Comparison of ENCODE assay signal across 22 cellular contexts in the genomic region with DNA sequence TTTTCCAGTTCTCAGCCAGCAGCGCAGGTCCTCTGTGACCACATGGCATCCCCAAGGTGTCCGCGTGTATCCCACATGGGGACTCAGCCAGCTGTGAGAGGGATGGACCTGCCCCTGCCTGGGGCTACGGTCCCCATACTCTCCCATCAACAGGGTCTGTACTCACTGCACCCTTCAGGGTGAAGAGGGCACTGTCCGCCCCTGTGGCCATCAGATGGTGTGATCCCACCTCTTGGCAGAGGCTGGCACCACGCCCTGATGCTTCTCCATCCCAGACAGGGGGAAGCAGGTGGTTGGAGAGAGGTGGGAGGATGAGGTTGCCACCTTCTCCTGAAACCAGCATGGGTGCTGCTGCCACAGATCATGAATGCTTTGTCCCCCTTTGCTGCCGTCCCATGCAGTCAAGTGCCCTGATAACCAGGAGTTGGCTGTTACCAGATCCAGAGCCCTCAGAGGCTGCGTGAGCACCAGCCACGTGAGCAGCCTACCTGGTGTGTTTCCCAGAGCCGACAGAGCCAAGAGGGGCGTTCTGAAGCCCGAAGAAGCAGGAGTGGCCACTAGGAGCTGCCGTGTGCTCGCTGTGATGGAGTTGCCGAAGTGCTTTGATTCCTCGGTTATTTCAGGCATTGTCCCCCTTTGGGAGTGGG.
A peak's percentile ranks its signal among the peaks of the same experiment; 100 is the strongest.
DNase-seq lines count a peak whose midpoint lies in the region; ATAC-seq and TF ChIP-seq lines count a peak whose summit lies in the region.
"Had no signal": no experiment of that assay in that cellular context is flagged by ENCODE, and none has a peak within 500 bp of the region (broad histone marks: within the 10 kb centered on the region; RNA-seq: fewer than 3 reads in every experiment).

No MANE protein-coding gene starts in this region.

- ATAC-seq in DND-41 (ENCODE audit: insufficient read depth, low read depth) = no peak
- no peak for ATAC-seq in HG03196 (IDR thresholded peaks at IDR 0.05; ENCODE audit: unreplicated experiment)
- ATAC-seq in GM18861 (IDR thresholded peaks at IDR 0.05; ENCODE audit: unreplicated experiment) = no peak
- no peak for ATAC-seq in natural killer cell
- no peak for ATAC-seq in HG03442 (IDR thresholded peaks at IDR 0.05; ENCODE audit: unreplicated experiment)
- ATAC-seq: T-helper 17 cell had no signal

- intact Hi-C loops in natural killer cell (cut with micrococcal nuclease) = no loop called here

- H3K4me3 ChIP-seq in DND-41 (ENCODE audit: low read depth in 1 of 2, low read length in 2 of 2) = no peak overlapping the region
- H3K4me3 ChIP-seq in MM.1S (ENCODE audit: low read length) = no peak overlapping the region
- H3K4me3 ChIP-seq in fibroblast of villous mesenchyme (ENCODE audit: low read depth, low read length) = no peak overlapping the region
- H3K4me3 ChIP-seq in neural progenitor cell = no peak overlapping the region
- H3K4me3 ChIP-seq: esophagus squamous epithelium, lung, smooth muscle cell, suprapubic skin had no signal

- no peak overlapping the region for H3K4me3 Mint-ChIP-seq in neural progenitor cell
- H3K4me3 Mint-ChIP-seq in natural killer cell = no peak overlapping the region
- H3K4me3 Mint-ChIP-seq: central memory CD8-positive, alpha-beta T cell; immature natural killer cell; T-helper 17 cell had no signal

- H3K9me2 ChIP-seq in MM.1S (replicated peaks; ENCODE audit: insufficient read depth, low read length) = no peaks in the 10 kb centered on the region

- H3K27ac Mint-ChIP-seq in neural progenitor cell (peak overlapping the region; percentile 50), natural killer cell (no peak overlapping the region)
- H3K27ac Mint-ChIP-seq: immature natural killer cell, T-helper 17 cell had no signal

- H4K20me1 ChIP-seq in DND-41 (ENCODE audit: insufficient read depth, low read length) (peaks cover 21% of the 10 kb centered on the region), MM.1S (ENCODE audit: insufficient read depth, low read length) (no peaks in the 10 kb centered on the region), neural progenitor cell (ENCODE audit: low read depth) (no peaks in the 10 kb centered on the region)

- H3K36me3 ChIP-seq in DND-41 (ENCODE audit: insufficient read depth, low read length) = no peaks in the 10 kb centered on the region
- no peaks in the 10 kb centered on the region for H3K36me3 ChIP-seq in MM.1S (replicated peaks; ENCODE audit: insufficient read depth, low read length)
- H3K36me3 ChIP-seq in neural progenitor cell = no peaks in the 10 kb centered on the region
- H3K36me3 ChIP-seq: esophagus squamous epithelium, suprapubic skin had no signal

- H3K27ac ChIP-seq in DND-41 (ENCODE audit: low read length) (no peak overlapping the region), MM.1S (ENCODE audit: low read length) (peak overlapping the region; percentile 57; the same call in 1 of the 2 replicates), neural progenitor cell (no peak overlapping the region)
- H3K27ac ChIP-seq: esophagus squamous epithelium, parathyroid adenoma, suprapubic skin had no signal

- H3K9me3 Mint-ChIP-seq in neural progenitor cell (no peaks in the 10 kb centered on the region), natural killer cell (no peaks in the 10 kb centered on the region)
- H3K9me3 Mint-ChIP-seq: central memory CD8-positive, alpha-beta T cell; immature natural killer cell had no signal

- H3K4me1 ChIP-seq in DND-41 (ENCODE audit: insufficient read depth, low read length) = peaks cover 6% of the 10 kb centered on the region
- peaks cover 88% of the 10 kb centered on the region for H3K4me1 ChIP-seq in MM.1S (ENCODE audit: low read length)
- H3K4me1 ChIP-seq in neural progenitor cell = no peaks in the 10 kb centered on the region
- H3K4me1 ChIP-seq: parathyroid adenoma had no signal

- no peak overlapping the region for H2AFZ ChIP-seq in DND-41 (ENCODE audit: low read depth, low read length)
- H2AFZ ChIP-seq in MM.1S (ENCODE audit: low read length) = no peak overlapping the region
- H2AFZ ChIP-seq in neural progenitor cell (replicated peaks) = no peak overlapping the region
- H2AFZ ChIP-seq: parathyroid adenoma had no signal

- H3K27me3 Mint-ChIP-seq in neural progenitor cell (ENCODE audit: insufficient read depth, low read depth) = peaks cover 5% of the 10 kb centered on the region
- H3K27me3 Mint-ChIP-seq in natural killer cell (ENCODE audit: low read depth in 2 of 2) = peaks cover 5 to 9% of the 10 kb centered on the region in 2 donors

- TF ChIP-seq CTCF in DND-41 (IDR thresholded peaks at IDR 0.05; ENCODE audit: borderline replicate concordance, extremely low read depth, low read length, poor library complexity, severe bottlenecking) (peak; percentile 34), MM.1S (IDR thresholded peaks at IDR 0.05; ENCODE audit: low read length) (no peak), fibroblast of villous mesenchyme (IDR thresholded peaks at IDR 0.05; ENCODE audit: insufficient read depth, low read depth, low read length) (peak; percentile 5), neural progenitor cell (IDR thresholded peaks at IDR 0.05) (peak; percentile 39), natural killer cell (IDR thresholded peaks at IDR 0.05) (no peak)

- H3F3A ChIP-seq in MM.1S (ENCODE audit: insufficient read depth, low read length) (peaks cover 55% of the 10 kb centered on the region), neural progenitor cell (ENCODE audit: low read depth) (no peaks in the 10 kb centered on the region)

- H3K4me2 ChIP-seq in DND-41 (ENCODE audit: insufficient read depth, low read length) (no peak overlapping the region), MM.1S (ENCODE audit: low read depth, low read length) (no peak overlapping the region), neural progenitor cell (no peak overlapping the region)
- H3K4me2 ChIP-seq: smooth muscle cell had no signal

- no peaks in the 10 kb centered on the region for H3K9me3 ChIP-seq in DND-41 (ENCODE audit: insufficient read depth, low read length, severe bottlenecking)
- no peaks in the 10 kb centered on the region for H3K9me3 ChIP-seq in MM.1S (replicated peaks; ENCODE audit: insufficient read depth, low read length)
- no peaks in the 10 kb centered on the region for H3K9me3 ChIP-seq in neural progenitor cell (ENCODE audit: low read depth)
- H3K9me3 ChIP-seq: esophagus squamous epithelium, suprapubic skin had no signal

- H3K27me3 ChIP-seq in DND-41 (ENCODE audit: insufficient read depth, low read length, poor library complexity) (peaks cover 66% of the 10 kb centered on the region), MM.1S (replicated peaks; ENCODE audit: insufficient read depth, low read length) (no peaks in the 10 kb centered on the region), neural progenitor cell (no peaks in the 10 kb centered on the region)
- H3K27me3 ChIP-seq: esophagus squamous epithelium, suprapubic skin had no signal

- H3K36me3 Mint-ChIP-seq in neural progenitor cell = no peaks in the 10 kb centered on the region
- no peaks in the 10 kb centered on the region for H3K36me3 Mint-ChIP-seq in natural killer cell
- H3K36me3 Mint-ChIP-seq: immature natural killer cell had no signal

- H3K9ac ChIP-seq in DND-41 (ENCODE audit: low read depth, low read length) (no peak overlapping the region), MM.1S (ENCODE audit: low read length) (no peak overlapping the region), neural progenitor cell (no peak overlapping the region)
- H3K9ac ChIP-seq: parathyroid adenoma had no signal

- H3K4me1 Mint-ChIP-seq in neural progenitor cell (no peaks in the 10 kb centered on the region), natural killer cell (peaks cover 12 to 15% of the 10 kb centered on the region in 2 donors)

- DNase-seq in DND-41 (no peak), MM.1S (no peak), fibroblast of villous mesenchyme (ENCODE audit: low read depth) (no peak), neural progenitor cell (ENCODE audit: low spot score) (peak; percentile 37), natural killer cell (no peak)
- DNase-seq: C1 segment of cervical spinal cord; effector CD4-positive, alpha-beta T cell; esophagus squamous epithelium; immature natural killer cell; NCI-H1417 treated with DMSO at 0.1 percent for 48 hours; NCI-H2227 treated with DMSO at 0.1 percent for 48 hours; SHP77 treated with DMSO at 0.1 percent for 48 hours; stimulated activated CD4-positive, alpha-beta T cell treated with anti-CD3 and anti-CD28 coated beads, Interleukin-4, amount 100 ng/mL, for 4 hours; T-helper 17 cell had no signal

- H3K79me2 ChIP-seq in DND-41 (ENCODE audit: insufficient read depth, low read length) = no peaks in the 10 kb centered on the region
- H3K79me2 ChIP-seq in MM.1S (ENCODE audit: low read length) = peaks cover 60% of the 10 kb centered on the region
- H3K79me2 ChIP-seq in neural progenitor cell (ENCODE audit: low read depth) = no peaks in the 10 kb centered on the region
- H3K79me2 ChIP-seq: parathyroid adenoma had no signal

Comparison
In these comparisons a context has a peak if more than half of its experiments do, and no peak if none do; other contexts are left out.
1. CTCF ChIP-seq: peak in DND-41 (single experiment), fibroblast of villous mesenchyme (single experiment) and neural progenitor cell (single experiment); none in MM.1S (single experiment) and natural killer cell (single experiment).